Comparison of ENCODE assay signal across 1 cellular context in genomic region chr9:83538172-83538889, GRCh38.
A peak's percentile ranks its signal among the peaks of the same experiment; 100 is the strongest.
TF ChIP-seq lines count a peak whose summit lies in the region.

FRMD3 (minus strand) TSS chr9:83538401; CDS start chr9:83538231, 170 bp downstream.

TF ChIP-seq in HepG2, 621 proteins besides CTCF, POLR2A, EP300 and RAD21 (continued from another document and continues in another):
- TF ChIP-seq GLMP (CRISPR knock-in tag; IDR thresholded peaks at IDR 0.05; ENCODE audit: borderline replicate concordance) (no peak), ZNF274 (CRISPR knock-in tag; IDR thresholded peaks at IDR 0.05) (peak; percentile 90), ZNF281 (CRISPR knock-in tag; IDR thresholded peaks at IDR 0.05; ENCODE audit: borderline replicate concordance) (no peak), ZSCAN30 (CRISPR knock-in tag; IDR thresholded peaks at IDR 0.05) (no peak), RFX3 (CRISPR knock-in tag; IDR thresholded peaks at IDR 0.05) (no peak), ZNF362 (CRISPR knock-in tag; IDR thresholded peaks at IDR 0.05; ENCODE audit: borderline replicate concordance) (peak; percentile 59; the same call in 1 of the 2 replicates), ZBTB37 (CRISPR knock-in tag; IDR thresholded peaks at IDR 0.05) (no peak), GFI1 (CRISPR knock-in tag; IDR thresholded peaks at IDR 0.05; ENCODE audit: borderline replicate concordance) (peak; percentile 61; the same call in 1 of the 2 replicates), ZNF672 (CRISPR knock-in tag; IDR thresholded peaks at IDR 0.05) (peak; percentile 82; the same call in 1 of the 2 replicates), TFDP2 (CRISPR knock-in tag; IDR thresholded peaks at IDR 0.05) (peak; percentile 77), RCOR2 (CRISPR knock-in tag; IDR thresholded peaks at IDR 0.05) (no peak), ZFP36 (IDR thresholded peaks at IDR 0.05; ENCODE audit: borderline replicate concordance, low read depth, low read length, partially characterized antibody) (no peak), MAFK (conservative IDR thresholded peaks at IDR 0.05 in 1 of 2, IDR thresholded peaks at IDR 0.05 in 1 of 2; ENCODE audit: low read length in 2 of 2) (no peak), ZNF260 (CRISPR knock-in tag; IDR thresholded peaks at IDR 0.05; ENCODE audit: borderline replicate concordance, low read depth) (no peak), ETS1 (CRISPR knock-in tag; IDR thresholded peaks at IDR 0.05) (no peak), ZNF512 (CRISPR knock-in tag; IDR thresholded peaks at IDR 0.05) (no peak), ZNF790 (CRISPR knock-in tag; IDR thresholded peaks at IDR 0.05; ENCODE audit: borderline replicate concordance) (no peak; the same call in 1 of the 2 replicates), ZHX2 (IDR thresholded peaks at IDR 0.05; ENCODE audit: low read depth) (0 out of 2 replicates have a peak, but pooled peaks have one; percentile 12), ZHX2 (CRISPR knock-in tag; IDR thresholded peaks at IDR 0.05; ENCODE audit: borderline replicate concordance) (0 out of 2 replicates have a peak, but pooled peaks have one; percentile 78), MEIS1 (CRISPR knock-in tag; IDR thresholded peaks at IDR 0.05; ENCODE audit: borderline replicate concordance) (peak; percentile 81; the same call in 1 of the 2 replicates), ERF (CRISPR knock-in tag; IDR thresholded peaks at IDR 0.05) (no peak; the same call in 1 of the 2 replicates), MAX (IDR thresholded peaks at IDR 0.05) (peak; percentile 81), ZNF101 (CRISPR knock-in tag; IDR thresholded peaks at IDR 0.05; ENCODE audit: borderline replicate concordance, low read depth) (no peak), ZNF773 (CRISPR knock-in tag; IDR thresholded peaks at IDR 0.05; ENCODE audit: borderline replicate concordance) (no peak; the same call in 1 of the 2 replicates), SP1 (IDR thresholded peaks at IDR 0.05) (no peak), SP1 (CRISPR knock-in tag; IDR thresholded peaks at IDR 0.05) (no peak), ZNF382 (CRISPR knock-in tag; IDR thresholded peaks at IDR 0.05; ENCODE audit: borderline replicate concordance) (no peak), ZNF878 (CRISPR knock-in tag; IDR thresholded peaks at IDR 0.05) (no peak), NR2F2 (IDR thresholded peaks at IDR 0.05; ENCODE audit: borderline replicate concordance, low read depth) (no peak), PRDM10 (CRISPR knock-in tag; IDR thresholded peaks at IDR 0.05; ENCODE audit: low read depth) (peak; percentile 43; the same call in 1 of the 2 replicates)
